Comparison of ENCODE assay signal across 13 cellular contexts in genomic region chr9:79799691-79800345, GRCh38.
DNase-seq lines count a peak whose midpoint lies in the region; ATAC-seq and TF ChIP-seq lines count a peak whose summit lies in the region.
"Had no signal": no experiment of that assay in that cellular context is flagged by ENCODE, and none has a peak within 500 bp of the region (broad histone marks: within the 10 kb centered on the region; RNA-seq: fewer than 3 reads in every experiment).

No MANE protein-coding gene starts in this region.

- H3K36me3 ChIP-seq in osteoblast (ENCODE audit: insufficient read depth, low read length), result no peaks in the 10 kb centered on the region
- H3K36me3 ChIP-seq in mesendoderm (ENCODE audit: control insufficient read depth, insufficient read depth, low read length), result no peaks in the 10 kb centered on the region
- H3K36me3 ChIP-seq: BLaER1 had no signal

- no CpG with 5 or more reads among the region's 6 CpGs for WGBS in mesendoderm (ENCODE audit: extremely low coverage, insufficient coverage, low lambda C conversion rate)

- H3K4me2 ChIP-seq in osteoblast (ENCODE audit: insufficient read depth, low read length) (peak overlapping the region; percentile 12), mesendoderm (ENCODE audit: low read length) (no peak overlapping the region)

- H3K9ac ChIP-seq in mesendoderm (ENCODE audit: low read length), result no peak overlapping the region
- H3K9ac ChIP-seq: BLaER1 had no signal

- no peaks in the 10 kb centered on the region for H3K79me1 ChIP-seq in mesendoderm (ENCODE audit: low read length)

- no peak overlapping the region for H2BK120ac ChIP-seq in mesendoderm (ENCODE audit: low read depth, low read length)

- no peak overlapping the region for H2AK5ac ChIP-seq in mesendoderm (ENCODE audit: low read length)

- H3K4me1 ChIP-seq in osteoblast (ENCODE audit: insufficient read depth, low read length) (peaks cover 10% of the 10 kb centered on the region), mesendoderm (ENCODE audit: control insufficient read depth, low read depth, low read length) (no peaks in the 10 kb centered on the region)

- no peak overlapping the region for H2BK15ac ChIP-seq in mesendoderm (replicated peaks; ENCODE audit: low read depth)

- peak; percentile 60 for DNase-seq in G401 (ENCODE audit: low spot score)
- peak; percentile 43 for DNase-seq in NCI-H345 (lab: John Stamatoyannopoulos, UW)
- no peak for DNase-seq in osteoblast (ENCODE audit: insufficient read length, low spot score, missing footprints)
- no peak for DNase-seq in mesendoderm
- DNase-seq in NCI-H526 treated with DMSO at 0.1 percent for 48 hours (lab: John Stamatoyannopoulos, UW), result no peak
- no peak for DNase-seq in GF-D8 (lab: John Stamatoyannopoulos, UW)
- DNase-seq: activated CD8-positive, alpha-beta memory T cell treated with anti-CD3 and anti-CD28 coated beads, Interleukin-2, amount 50 U/mL, for 48 hours; amygdala; KG1 had no signal

- H3K27me3 ChIP-seq in osteoblast (ENCODE audit: insufficient read depth, low read length) (no peaks in the 10 kb centered on the region), mesendoderm (ENCODE audit: insufficient read depth, low read length, poor library complexity) (no peaks in the 10 kb centered on the region)
- H3K27me3 ChIP-seq: BLaER1 had no signal

- ATAC-seq in esophagus mucosa, result peak; percentile 72
- no peak for ATAC-seq in GM19452 (IDR thresholded peaks at IDR 0.05; ENCODE audit: unreplicated experiment)

- no peak overlapping the region for H4K8ac ChIP-seq in mesendoderm (ENCODE audit: low read depth, low read length)

- H3K23ac ChIP-seq in mesendoderm (ENCODE audit: low read length), result no peak overlapping the region

- H3K4me3 ChIP-seq in osteoblast (ENCODE audit: insufficient read depth, low read length) (no peak overlapping the region), mesendoderm (ENCODE audit: low read length) (no peak overlapping the region)
- H3K4me3 ChIP-seq: BLaER1 had no signal

- no peak overlapping the region for H3K56ac ChIP-seq in mesendoderm (ENCODE audit: low read length)

- no peaks in the 10 kb centered on the region for H4K20me1 ChIP-seq in osteoblast (ENCODE audit: insufficient read depth, low read length)
- H4K20me1 ChIP-seq: BLaER1 had no signal

- no peak for TF ChIP-seq CTCF in osteoblast (IDR thresholded peaks at IDR 0.05; ENCODE audit: extremely low read depth, low read depth, low read length)

- no peak overlapping the region for H3K18ac ChIP-seq in mesendoderm (ENCODE audit: low read length)

- no peak overlapping the region for H3K4ac ChIP-seq in mesendoderm (ENCODE audit: low read depth, low read length)

- H3K79me2 ChIP-seq in osteoblast (ENCODE audit: insufficient read depth, low read length) (no peaks in the 10 kb centered on the region), mesendoderm (ENCODE audit: control insufficient read depth, insufficient read depth, low read length) (no peaks in the 10 kb centered on the region)

- H2AFZ ChIP-seq in osteoblast (ENCODE audit: low read length), result no peak overlapping the region

- no peak overlapping the region for H3K27ac ChIP-seq in osteoblast (ENCODE audit: low read depth, low read length)
- H3K27ac ChIP-seq in mesendoderm (ENCODE audit: low read depth, low read length), result no peak overlapping the region
- H3K27ac ChIP-seq: BLaER1, VCaP had no signal

- H3K9me3 ChIP-seq in osteoblast (ENCODE audit: low read depth, low read length), result no peaks in the 10 kb centered on the region

- H2BK5ac ChIP-seq in mesendoderm (ENCODE audit: low read length), result no peak overlapping the region

- no peak overlapping the region for H4K5ac ChIP-seq in mesendoderm (ENCODE audit: low read length)

- in situ Hi-C loops in G401 (cut with HindIII; ENCODE audit: low sequenced_read_pairs), result no loop called here

Comparison
In these comparisons a context has a peak if more than half of its experiments do, and no peak if none do; other contexts are left out.
1. DNase-seq: peak in G401 (single experiment) and NCI-H345 (single experiment); none in osteoblast (single experiment), mesendoderm (single experiment), NCI-H526 treated with DMSO at 0.1 percent for 48 hours (single experiment) and GF-D8 (single experiment).